In genomic region chr16:80527297-80527696, GRCh38 we compare ENCODE assay signal across 8 cellular contexts. TPM values are rescaled to one million over a fixed set of nuclear protein-coding genes. Genes with fewer than 3 reads are reported as not detected.
A peak's percentile ranks its signal among the peaks of the same experiment; 100 is the strongest.
DNase-seq lines count a peak whose midpoint lies in the region; ATAC-seq, FAIRE-seq and TF ChIP-seq lines count a peak whose summit lies in the region.

No MANE protein-coding gene starts in this region.

- WGBS in mammary epithelial cell (ENCODE audit: low coverage, missing lambda C conversion rate) = 100% methylated on average over 2 of the region's 5 CpGs
- 41 to 44% methylated on average over 5 of the region's 5 CpGs for WGBS in pancreas, 2 donors

- POLR2A ChIA-PET in GM10248 (lab: Yijun Ruan, JAX) = no interaction called here

- CTCF ChIA-PET in GM10248 (lab: Yijun Ruan, JAX) (interaction anchor here (0.6 to 5.7 kb wide), 90 partner anchors 8 to 1821 kb away, joined by 3 to 104 read pairs (median 4); partner anchors contain the start of gene CDYL2), mammary epithelial cell (lab: Charles Lee; ENCODE audit: low non-redundant PET) (no interaction called here)

- H3K27me3 ChIP-seq in SU-DHL-6 (ENCODE audit: low read length) (no peaks in the 10 kb centered on the region), mammary epithelial cell (ENCODE audit: insufficient read depth, low read length) (no peaks in the 10 kb centered on the region), pancreas (no peaks in the 10 kb centered on the region)

- H3K4me2 ChIP-seq in SU-DHL-6 (ENCODE audit: low read depth, low read length, poor library complexity, severe bottlenecking) (no peak overlapping the region), mammary epithelial cell (ENCODE audit: insufficient read depth, low read depth, low read length) (no peak overlapping the region)

- H3F3A ChIP-seq in SU-DHL-6 (ENCODE audit: insufficient read depth) = no peaks in the 10 kb centered on the region

- H3K4me1 ChIP-seq in mammary epithelial cell (ENCODE audit: insufficient read depth, low read length) (no peaks in the 10 kb centered on the region), pancreas (peaks cover 0 to 8% (median 4%) of the 10 kb centered on the region in 3 donors)

- H3K36me3 ChIP-seq in SU-DHL-6 (ENCODE audit: low read length) (no peaks in the 10 kb centered on the region), mammary epithelial cell (ENCODE audit: insufficient read depth, low read length) (no peaks in the 10 kb centered on the region), pancreas (no peaks in the 10 kb centered on the region)

- H4K20me1 ChIP-seq in SU-DHL-6 (ENCODE audit: low read depth, low read length) (no peaks in the 10 kb centered on the region), mammary epithelial cell (ENCODE audit: insufficient read depth, low read length) (no peaks in the 10 kb centered on the region)

- H3K9me3 ChIP-seq in SU-DHL-6 (ENCODE audit: insufficient read depth, low read length) (no peaks in the 10 kb centered on the region), mammary epithelial cell (replicated peaks; ENCODE audit: insufficient read depth, low read length) (no peaks in the 10 kb centered on the region), pancreas (no peaks in the 10 kb centered on the region)

- in situ Hi-C loops in mammary epithelial cell (cut with MboI; ENCODE audit: low sequenced_read_pairs in 2 of 2) = loop anchor here (25.0 kb wide), 2 partner anchors 310 to 1210 kb away; no protein-coding TSS in a partner anchor

- H3K4me3 ChIP-seq in SU-DHL-6 (ENCODE audit: insufficient read depth, low read length, poor library complexity, severe bottlenecking) (no peak overlapping the region), mammary epithelial cell (replicated peaks in 1 of 3; ENCODE audit: insufficient read depth in 1 of 3, low read depth in 2 of 3, low read length in 3 of 3) (no peak overlapping the region), pancreas (no peak overlapping the region)

- TF ChIP-seq CTCF in GM10248 (IDR thresholded peaks at IDR 0.05; ENCODE audit: control extremely low read depth, extremely low read depth, low read depth, missing control alignments) (peak; percentile 75), SU-DHL-6 (IDR thresholded peaks at IDR 0.05; ENCODE audit: insufficient read depth, low read length, poor library complexity, severe bottlenecking) (peak; percentile 17), mammary epithelial cell (conservative IDR thresholded peaks at IDR 0.05 in 1 of 2, IDR thresholded peaks at IDR 0.05 in 1 of 2; ENCODE audit: extremely low read depth in 1 of 2, insufficient read depth in 1 of 2, low read depth in 1 of 2, low read length in 2 of 2) (peak; percentile 55 to 59), pancreas (IDR thresholded peaks at IDR 0.05) (no peak)

- H3K9ac ChIP-seq in SU-DHL-6 (ENCODE audit: low read length) (no peak overlapping the region), mammary epithelial cell (ENCODE audit: insufficient read depth, low read length) (no peak overlapping the region)

- intact Hi-C loops in mammary epithelial cell (cut with micrococcal nuclease) = loop anchor here (1.0 to 10.0 kb wide), 3 partner anchors 297 to 522 kb away; no protein-coding TSS in a partner anchor
- intact Hi-C loops in pancreas (cut with DNase I) = no loop called here

- H2AFZ ChIP-seq in SU-DHL-6 (ENCODE audit: low read depth, low read length, severe bottlenecking) (no peak overlapping the region), mammary epithelial cell (ENCODE audit: low read depth, low read length) (no peak overlapping the region)

- ATAC-seq in HG02885 (IDR thresholded peaks at IDR 0.05; ENCODE audit: poor library complexity, unreplicated experiment) (peak; percentile 56), pancreas (peak in 3 of 4 donors; percentile 31 to 71 (median 70)), GM19397 (IDR thresholded peaks at IDR 0.05; ENCODE audit: unreplicated experiment) (no peak)

- no peak for FAIRE-seq in pancreas (lab: Jason Lieb, UNC)

- H3K9me2 ChIP-seq in SU-DHL-6 (replicated peaks; ENCODE audit: insufficient read depth, low read length) = no peaks in the 10 kb centered on the region

- no peak overlapping the region for H3K27ac ChIP-seq in SU-DHL-6 (ENCODE audit: low read depth, low read length)
- no peak overlapping the region for H3K27ac ChIP-seq in mammary epithelial cell (ENCODE audit: insufficient read depth, low read depth, low read length)
- H3K27ac ChIP-seq in pancreas = no peak overlapping the region

- dilution Hi-C loops in mammary epithelial cell (cut with HindIII; ENCODE audit: low sequenced_read_pairs) = no loop called here

- BruUV-seq in mammary epithelial cell (replicated peaks; lab: Mats Ljungman, UMichigan) = no TSS peak

- DNase-seq in GM10248 (ENCODE audit: extremely low spot score) (peak; percentile 52), mammary epithelial cell (peak; percentile 11), pancreas (no peak), amygdala (lab: John Stamatoyannopoulos, UW) (no peak), Ammon's horn (ENCODE audit: low spot score) (no peak)

- H3K79me2 ChIP-seq in SU-DHL-6 (ENCODE audit: insufficient read depth, low read length) (no peaks in the 10 kb centered on the region), mammary epithelial cell (ENCODE audit: insufficient read depth, low read length) (no peaks in the 10 kb centered on the region)

RNA-seq across cellular contexts. Expression of gene DYNLRB2, which starts 13.5 kb away (rescaled TPM):
- total RNA-seq in mammary epithelial cell (under 1 TPM in 1 of 2 donors, not detected in 1; 0.33 TPM), pancreas (1 to 10 TPM in 1 of 6 donors, under 1 TPM in 3, not detected in 2; 0.35 to 2.0 (median 0.57) TPM)
- polyA plus RNA-seq in mammary epithelial cell (not detected), pancreas (1 to 10 TPM; 1.4 to 5.5 TPM)
- polyA minus RNA-seq in mammary epithelial cell = not detected

Comparison
In these comparisons a context has a peak if more than half of its experiments do, and no peak if none do; other contexts are left out.
1. DNase-seq: peak in GM10248 (single experiment) and mammary epithelial cell (single experiment); none in pancreas (0 of 6), amygdala (0 of 56) and Ammon's horn (single experiment).
2. CTCF ChIP-seq: peak in GM10248 (single experiment), SU-DHL-6 (single experiment) and mammary epithelial cell (2 of 2); none in pancreas (0 of 4).